In genomic region chr12:65779091-65779642, GRCh38 we compare ENCODE assay signal across 13 cellular contexts. TPM values are rescaled to one million over a fixed set of nuclear protein-coding genes. Genes with fewer than 3 reads are reported as not detected.
DNase-seq lines count a peak whose midpoint lies in the region; ATAC-seq and TF ChIP-seq lines count a peak whose summit lies in the region.
"Had no signal": no experiment of that assay in that cellular context is flagged by ENCODE, and none has a peak within 500 bp of the region (broad histone marks: within the 10 kb centered on the region; RNA-seq: fewer than 3 reads in every experiment).

No MANE protein-coding gene starts in this region.

- no peaks in the 10 kb centered on the region for H3K9me3 ChIP-seq in mucosa of descending colon
- H3K9me3 ChIP-seq: HAP-1, testis had no signal

- H3K4me1 ChIP-seq in mucosa of descending colon (ENCODE audit: low read depth) = no peaks in the 10 kb centered on the region
- H3K4me1 ChIP-seq: testis had no signal

- intact Hi-C loops in mucosa of descending colon (cut with DNase I, micrococcal nuclease) = no loop called here

- no peaks in the 10 kb centered on the region for H3K36me3 ChIP-seq in mucosa of descending colon (ENCODE audit: low read depth)
- H3K36me3 ChIP-seq: HAP-1 had no signal

- no peak overlapping the region for H3K4me3 ChIP-seq in mucosa of descending colon
- H3K4me3 ChIP-seq: HAP-1, testis had no signal

- peak; percentile 57 for DNase-seq in A172 (ENCODE audit: low spot score)
- DNase-seq in HS-5 (ENCODE audit: low read depth) = peak; percentile 47
- peak; percentile 61 for DNase-seq in astrocyte of the hippocampus (ENCODE audit: low read depth, low spot score)
- DNase-seq in iPS DF 19.7 (ENCODE audit: low read depth, low spot score) = peak; percentile 70
- DNase-seq in mucosa of descending colon = no peak
- no peak for DNase-seq in SKM-1 (lab: John Stamatoyannopoulos, UW; ENCODE audit: unreplicated experiment)
- DNase-seq: activated CD4-positive, alpha-beta T cell treated with anti-CD3 and anti-CD28 coated beads for 1 hour; NCI-H2081; nucleus accumbens; testis had no signal

- ATAC-seq in mucosa of descending colon (no peak), HG02759 (IDR thresholded peaks at IDR 0.05; ENCODE audit: unreplicated experiment) (no peak), HG03469 (IDR thresholded peaks at IDR 0.05; ENCODE audit: unreplicated experiment) (no peak)

- no peak for TF ChIP-seq CTCF in mucosa of descending colon (IDR thresholded peaks at IDR 0.05)

RNA-seq across cellular contexts. Expression of gene HMGA2, which starts 45.1 kb away (rescaled TPM):
- 0.77 and 2.8 TPM in 2 replicates for total RNA-seq in A172 (2014; rRNA removed; shearing (Covaris generic))
- total RNA-seq in mucosa of descending colon = 10 to 100 TPM in 1 of 3 donors, 1 to 10 TPM in 2; 4.9 to 15.8 (median 7.3) TPM

Comparison
In these comparisons a context has a peak if more than half of its experiments do, and no peak if none do; other contexts are left out.
1. DNase-seq: peak in A172 (single experiment), HS-5 (single experiment), astrocyte of the hippocampus (single experiment) and iPS DF 19.7 (single experiment); none in mucosa of descending colon (0 of 3) and SKM-1 (single experiment).